In the genomic region with DNA sequence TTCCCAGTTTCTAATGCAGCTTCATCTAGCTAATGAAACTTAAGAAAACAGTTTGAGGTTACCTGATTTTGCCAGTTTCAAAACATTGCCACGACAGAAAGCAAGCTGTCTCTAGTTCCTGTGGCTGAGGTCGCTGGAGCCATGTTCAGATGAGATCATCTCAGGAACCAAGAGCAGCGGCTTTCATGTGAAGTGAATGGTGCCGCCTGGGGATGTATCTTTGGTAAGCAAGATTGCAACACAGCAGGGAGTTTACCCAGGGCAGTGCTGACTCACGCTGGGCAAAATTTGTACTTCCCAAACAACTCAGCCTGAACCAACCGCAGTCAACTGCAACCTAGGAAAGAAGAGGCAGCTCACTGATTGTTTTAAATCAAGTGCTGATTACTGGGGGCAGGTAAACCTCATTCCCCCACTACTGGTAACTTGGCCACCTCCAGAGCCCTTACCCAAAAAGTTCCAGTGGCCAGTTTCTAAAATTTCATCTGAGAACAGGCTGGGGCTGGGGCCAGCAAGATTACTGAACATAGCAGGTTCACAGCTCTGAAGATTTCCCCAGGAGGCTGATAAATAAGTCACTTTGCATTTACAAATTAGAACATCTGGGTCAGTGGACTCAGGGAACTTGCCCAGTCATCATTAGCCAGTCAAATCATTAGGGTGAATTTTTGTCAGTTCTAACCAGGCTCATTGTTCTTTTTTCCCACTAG, we compare ENCODE assay signal across 8 cellular contexts. TPM values are rescaled to one million over a fixed set of nuclear protein-coding genes. Genes with fewer than 3 reads are reported as not detected.
DNase-seq lines count a peak whose midpoint lies in the region; ATAC-seq and TF ChIP-seq lines count a peak whose summit lies in the region.

TSS of gene RFFL (minus strand) at position 194 of the 710 bp plus-strand sequence. CDS start 37,154 bp downstream, outside the sequence.

- TF ChIP-seq CTCF in omental fat pad (IDR thresholded peaks at IDR 0.05), result no peak

- H3K9me3 ChIP-seq in KOPT-K1 (ENCODE audit: insufficient read depth, low read length, poor library complexity, severe bottlenecking), result no peaks in the 10 kb centered on the region
- no peaks in the 10 kb centered on the region for H3K9me3 ChIP-seq in SJSA1 (replicated peaks)

- peaks cover 16% of the 10 kb centered on the region for H3K4me1 ChIP-seq in SJSA1 (replicated peaks)

- no peaks in the 10 kb centered on the region for H3K27me3 ChIP-seq in SJSA1 (replicated peaks)

- H3K4me3 ChIP-seq in SJSA1, result peak within 1 kb of the TSS; percentile 25

- H3K27ac ChIP-seq in KOPT-K1 (ENCODE audit: low read depth, low read length, poor library complexity, severe bottlenecking), result peak within 1 kb of the TSS; percentile 52
- peak within 1 kb of the TSS; percentile 94 for H3K27ac ChIP-seq in SJSA1
- H3K27ac ChIP-seq in temporal lobe (ENCODE audit: low read depth, low read length), result peak within 1 kb of the TSS; percentile 94

- peak; percentile 91 for ATAC-seq in GM21786 (IDR thresholded peaks at IDR 0.05; ENCODE audit: unreplicated experiment)
- ATAC-seq in omental fat pad (ENCODE audit: low FRiP score), result peak; percentile 97

- H3K36me3 ChIP-seq in KOPT-K1 (ENCODE audit: insufficient read depth, low read length) (no peaks in the 10 kb centered on the region), SJSA1 (peaks cover 2% of the 10 kb centered on the region; the same call in 1 of the 2 replicates)

- DNase-seq in EH (ENCODE audit: low read depth), result peak; percentile 98
- DNase-seq in SJSA1 (ENCODE audit: low read depth in 1 of 2, low spot score in 2 of 2), result peak; percentile 90 to 93
- peak; percentile 87 for DNase-seq in activated naive CD4-positive, alpha-beta T cell treated with anti-CD3 and anti-CD28 coated beads, Interleukin-2, amount 50 U/mL, for 16 hours
- peak; percentile 82 for DNase-seq in glomerular endothelial cell (ENCODE audit: extremely low read depth, low read depth, low spot score)
- DNase-seq in omental fat pad (ENCODE audit: low spot score), result peak; percentile 66

RNA-seq across cellular contexts. Expression of gene RFFL, which starts in this region (rescaled TPM):
- total RNA-seq in SJSA1 (2014; rRNA removed; shearing (Covaris generic)), result 8.2 and 25.7 TPM in 2 replicates
- total RNA-seq in glomerular endothelial cell (11.5 and 16.0 TPM in 2 replicates), omental fat pad (10 to 100 TPM; 17.3 to 23.1 (median 19.7) TPM), temporal lobe (7.1 TPM)

Comparison
In these comparisons a context has a peak if more than half of its experiments do, and no peak if none do; other contexts are left out.
1. Peak in every context shown above with its lines: DNase-seq, ATAC-seq, H3K4me3 ChIP-seq and H3K27ac ChIP-seq.